In genomic region chr17:75263051-75263450, GRCh38 we compare ENCODE assay signal across 1 cellular context.
TF ChIP-seq lines count a peak whose summit lies in the region.

No MANE protein-coding gene starts in this region.

TF ChIP-seq in GM23338, 12 proteins besides CTCF, POLR2A, EP300 and RAD21:
- no peak for TF ChIP-seq NANOG (IDR thresholded peaks at IDR 0.05; ENCODE audit: borderline replicate concordance)
- no peak for TF ChIP-seq POLR2AphosphoS5 (IDR thresholded peaks at IDR 0.05; ENCODE audit: low read depth)
- no peak for TF ChIP-seq REST (IDR thresholded peaks at IDR 0.05; ENCODE audit: unreplicated experiment)
- no peak for TF ChIP-seq STAT1 (IDR thresholded peaks at IDR 0.05; ENCODE audit: unreplicated experiment)
- no peak for TF ChIP-seq EZH2phosphoT487 (IDR thresholded peaks at IDR 0.05; ENCODE audit: unreplicated experiment)
- TF ChIP-seq ETS1 (IDR thresholded peaks at IDR 0.05) = no peak
- no peak for TF ChIP-seq ZNF462 (CRISPR knock-in tag; IDR thresholded peaks at IDR 0.05)
- TF ChIP-seq EZH2 (IDR thresholded peaks at IDR 0.05; ENCODE audit: low read depth, unreplicated experiment) = no peak
- no peak for TF ChIP-seq CREB1 (CRISPR knock-in tag; IDR thresholded peaks at IDR 0.05; ENCODE audit: low read depth)
- no peak for TF ChIP-seq ZNF114 (CRISPR knock-in tag; IDR thresholded peaks at IDR 0.05)
- TF ChIP-seq JUNB (IDR thresholded peaks at IDR 0.05; ENCODE audit: unreplicated experiment) = no peak
- TF ChIP-seq ZNF331 (CRISPR knock-in tag; IDR thresholded peaks at IDR 0.05; ENCODE audit: low read depth) = no peak
TF ChIP-seq in GM23338: peak in this region for 0.
